8 cellular contexts compared by ENCODE assay signal in the genomic region with DNA sequence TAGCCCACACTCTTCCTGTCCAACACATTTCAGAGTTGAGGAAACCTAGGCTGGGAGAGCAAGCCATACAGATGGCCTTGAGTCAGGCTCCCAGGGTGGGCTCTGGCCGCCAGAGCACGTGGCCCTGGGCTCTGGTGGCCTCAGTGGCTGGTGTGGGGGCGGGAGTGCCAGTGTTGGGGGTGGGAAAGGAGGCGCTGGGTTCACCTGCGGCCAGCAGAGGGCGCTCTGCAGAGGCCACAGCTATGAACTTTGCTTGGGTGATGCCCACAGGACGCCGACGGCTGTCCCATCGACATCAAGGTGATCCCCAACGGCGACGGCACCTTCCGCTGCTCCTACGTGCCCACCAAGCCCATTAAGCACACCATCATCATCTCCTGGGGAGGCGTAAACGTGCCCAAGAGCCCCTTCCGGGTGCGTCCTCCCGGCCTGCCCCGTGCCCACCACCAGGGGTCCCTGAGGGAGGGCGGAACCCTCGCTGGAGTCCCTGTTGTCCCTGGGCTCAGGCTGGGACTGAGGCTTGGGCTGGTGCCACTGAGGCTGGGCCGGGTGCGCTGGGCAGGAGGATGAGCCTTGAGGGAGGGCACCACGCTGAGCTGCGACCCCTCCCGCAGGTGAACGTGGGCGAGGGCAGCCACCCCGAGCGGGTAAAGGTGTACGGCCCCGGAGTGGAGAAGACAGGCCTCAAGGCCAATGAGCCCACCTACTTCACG.
DNase-seq lines count a peak whose midpoint lies in the region; ATAC-seq and TF ChIP-seq lines count a peak whose summit lies in the region.

No MANE protein-coding gene starts in this region.

- no peaks in the 10 kb centered on the region for H3K4me1 ChIP-seq in parathyroid adenoma

- H3K27ac ChIP-seq in parathyroid adenoma: no peak overlapping the region

- no peak for ATAC-seq in GM18498 (IDR thresholded peaks at IDR 0.05; ENCODE audit: unreplicated experiment)
- no peak for ATAC-seq in GM21825 (IDR thresholded peaks at IDR 0.05; ENCODE audit: unreplicated experiment)

- H3K4me3 ChIP-seq in GM06990 (replicated peaks; ENCODE audit: low read depth, low read length) (no peak overlapping the region), NB4 (ENCODE audit: low read depth, low read length) (no peak overlapping the region), fibroblast of mammary gland (ENCODE audit: control insufficient read depth, low read depth, low read length) (no peak overlapping the region), parathyroid adenoma (ENCODE audit: low read depth, low read length) (no peak overlapping the region)

- H3K9ac ChIP-seq in parathyroid adenoma: no peak overlapping the region

- no peak overlapping the region for H2AFZ ChIP-seq in parathyroid adenoma

- H3K9me3 ChIP-seq in parathyroid adenoma (ENCODE audit: control insufficient read depth, low read length): no peaks in the 10 kb centered on the region

- H3K27me3 ChIP-seq in GM06990 (replicated peaks; ENCODE audit: control insufficient read depth, insufficient read depth, low read length) (no peaks in the 10 kb centered on the region; the same call in 1 of the 2 replicates), parathyroid adenoma (ENCODE audit: control insufficient read depth, insufficient read depth, low read length) (no peaks in the 10 kb centered on the region)

- TF ChIP-seq CTCF in GM06990 (IDR thresholded peaks at IDR 0.05; ENCODE audit: insufficient read depth, low read length, poor library complexity, severe bottlenecking) (peak; percentile 87), NB4 (IDR thresholded peaks at IDR 0.05; ENCODE audit: low read depth, low read length) (peak; percentile 70), fibroblast of mammary gland (conservative IDR thresholded peaks at IDR 0.05; ENCODE audit: control insufficient read depth, insufficient read depth, low read depth, low read length) (peak; percentile 59), parathyroid adenoma (IDR thresholded peaks at IDR 0.05) (peak; percentile 67)

- DNase-seq in GM06990 (ENCODE audit: extremely low read depth, insufficient read length): peak; percentile 60
- DNase-seq in NB4 (ENCODE audit: low read depth): peak; percentile 76
- DNase-seq in activated CD8-positive, alpha-beta memory T cell treated with anti-CD3 and anti-CD28 coated beads, Interleukin-2, amount 50 U/mL, for 4 hours: peak; percentile 53
- peak; percentile 80 for DNase-seq in fibroblast of mammary gland (ENCODE audit: low read depth)
- DNase-seq in OCI-M2 (lab: John Stamatoyannopoulos, UW; ENCODE audit: unreplicated experiment): no peak

- no peaks in the 10 kb centered on the region for H3K79me2 ChIP-seq in parathyroid adenoma

- no peak overlapping the region for H3K4me2 ChIP-seq in parathyroid adenoma (ENCODE audit: low read length)

- no peak for TF ChIP-seq POLR2A in NB4 (IDR thresholded peaks at IDR 0.05; ENCODE audit: extremely low read depth, insufficient read length)

- H3K36me3 ChIP-seq in GM06990 (ENCODE audit: control insufficient read depth, insufficient read depth, low read length) (no peaks in the 10 kb centered on the region), parathyroid adenoma (ENCODE audit: control insufficient read depth, insufficient read depth, low read length) (no peaks in the 10 kb centered on the region)
